10 cellular contexts compared by ENCODE assay signal in the genomic region with DNA sequence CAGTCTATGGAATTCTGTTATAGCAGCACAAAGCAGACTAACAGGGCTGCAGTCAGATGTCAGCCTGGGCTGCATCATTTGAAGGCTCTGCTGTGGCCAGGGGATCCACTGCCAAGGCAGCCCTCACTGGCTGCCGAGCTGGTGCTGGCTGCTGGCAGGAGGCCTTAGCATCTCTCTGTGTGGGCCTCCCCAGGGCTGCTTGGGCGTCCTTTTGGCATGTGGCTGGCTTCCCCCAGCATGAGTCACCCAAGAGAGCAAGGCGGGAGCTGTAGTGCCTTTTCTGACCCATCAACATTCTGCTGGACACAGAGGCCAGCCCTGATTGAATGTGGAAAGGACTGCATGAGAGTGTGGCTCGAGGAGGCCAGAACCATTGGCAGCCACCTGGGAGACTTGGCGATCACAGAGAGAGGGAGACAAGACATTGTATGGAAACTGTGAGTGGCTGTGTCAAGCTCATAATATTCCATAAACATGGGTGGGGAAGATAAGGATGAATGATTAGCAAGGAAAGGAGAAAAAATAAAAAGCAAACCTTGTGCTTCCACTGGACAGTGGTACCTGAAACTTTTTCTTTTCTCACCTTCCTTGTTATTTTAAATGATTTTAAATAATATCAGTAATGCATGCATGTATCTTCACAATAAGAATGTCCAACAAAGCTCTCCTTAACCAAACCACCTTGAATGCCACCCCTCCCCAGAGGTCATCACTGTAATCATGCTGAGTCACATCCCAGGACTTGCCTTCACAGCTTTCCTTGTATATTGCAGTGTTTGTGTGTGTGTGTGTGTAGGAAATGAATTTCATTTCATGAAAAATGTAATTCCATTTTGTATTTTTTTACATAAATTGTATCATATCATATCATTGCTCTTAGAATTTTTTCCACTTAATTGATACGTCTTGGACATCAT. TPM values are rescaled to one million over a fixed set of nuclear protein-coding genes. Genes with fewer than 3 reads are reported as not detected.
DNase-seq lines count a peak whose midpoint lies in the region; ATAC-seq, FAIRE-seq and TF ChIP-seq lines count a peak whose summit lies in the region.
"Had no signal": no experiment of that assay in that cellular context is flagged by ENCODE, and none has a peak within 500 bp of the region (broad histone marks: within the 10 kb centered on the region; RNA-seq: fewer than 3 reads in every experiment).

No MANE protein-coding gene starts in this region.

- no peak for ATAC-seq in GM21723 (IDR thresholded peaks at IDR 0.05; ENCODE audit: unreplicated experiment)

- H3K4me1 ChIP-seq in keratinocyte (ENCODE audit: control insufficient read depth, extremely low read depth, insufficient read depth, low read length): peaks cover 4% of the 10 kb centered on the region
- peaks cover 0 to 5% (median 0%) of the 10 kb centered on the region in 4 donors for H3K4me1 ChIP-seq in tibial nerve

- H3K36me3 ChIP-seq in bronchial epithelial cell (ENCODE audit: control insufficient read depth, insufficient read depth, low read length) (no peaks in the 10 kb centered on the region), keratinocyte (ENCODE audit: control insufficient read depth in 2 of 2, extremely low read depth in 1 of 2, insufficient read depth in 2 of 2, low read length in 2 of 2) (no peaks in the 10 kb centered on the region), tibial nerve (no peaks in the 10 kb centered on the region), WERI-Rb-1 (no peaks in the 10 kb centered on the region)

- no peak overlapping the region for H3K4me3 ChIP-seq in bronchial epithelial cell (ENCODE audit: low read depth, low read length)
- H3K4me3 ChIP-seq in keratinocyte (ENCODE audit: control insufficient read depth in 2 of 3, extremely low read depth in 1 of 3, insufficient read depth in 2 of 3, low read depth in 1 of 3, low read length in 3 of 3): no peak overlapping the region
- no peak overlapping the region for H3K4me3 ChIP-seq in tibial nerve
- H3K4me3 ChIP-seq in WERI-Rb-1 (ENCODE audit: low read depth, low read length): no peak overlapping the region

- DNase-seq in HT-29 (ENCODE audit: low spot score): peak; percentile 62
- peak; percentile 63 for DNase-seq in bronchial epithelial cell (ENCODE audit: low read depth)
- DNase-seq in keratinocyte (ENCODE audit: low read depth, low spot score): peak; percentile 2
- DNase-seq in tibial nerve (ENCODE audit: low spot score in 2 of 2): peak; percentile 18 to 36
- no peak for DNase-seq in WERI-Rb-1
- DNase-seq in NCI-H1092 treated with DMSO at 0.1 percent for 48 hours (lab: John Stamatoyannopoulos, UW): no peak
- no peak for DNase-seq in NAMALWA (ENCODE audit: low spot score)
- DNase-seq: NCI-H1436 treated with DMSO at 0.1 percent for 48 hours had no signal

- 27% methylated on average over 6 of the region's 6 CpGs for WGBS in tibial nerve, 2 donors

- H4K20me1 ChIP-seq in keratinocyte (ENCODE audit: control insufficient read depth, extremely low read depth, insufficient read depth, low read length): no peaks in the 10 kb centered on the region

- FAIRE-seq in bronchial epithelial cell (lab: Jason Lieb, UNC) (no peak), keratinocyte (lab: Jason Lieb, UNC) (no peak)
- FAIRE-seq: islet of Langerhans had no signal

- no peaks in the 10 kb centered on the region for H3K79me2 ChIP-seq in keratinocyte (ENCODE audit: control insufficient read depth, insufficient read depth, low read length)

- no peak overlapping the region for H3K9ac ChIP-seq in keratinocyte (ENCODE audit: control insufficient read depth, extremely low read depth, insufficient read depth, low read length)

- H3K9me3 ChIP-seq in keratinocyte (ENCODE audit: control insufficient read depth, low read depth, low read length) (no peaks in the 10 kb centered on the region), tibial nerve (no peaks in the 10 kb centered on the region), WERI-Rb-1 (ENCODE audit: severe bottlenecking) (no peaks in the 10 kb centered on the region)

- H3K27ac ChIP-seq in keratinocyte (ENCODE audit: control insufficient read depth, insufficient read depth, low read length): no peak overlapping the region
- H3K27ac ChIP-seq in tibial nerve: peak overlapping the region in 1 of 4 donors; percentile 2
- H3K27ac ChIP-seq in WERI-Rb-1: no peak overlapping the region

- H2AFZ ChIP-seq in keratinocyte (ENCODE audit: control insufficient read depth, low read length): no peak overlapping the region

- TF ChIP-seq EP300 in tibial nerve (IDR thresholded peaks at IDR 0.05): peak in 1 of 2 donors; percentile 39

- H3K27me3 ChIP-seq in bronchial epithelial cell (ENCODE audit: control insufficient read depth, insufficient read depth, low read length): peaks cover 1% of the 10 kb centered on the region
- H3K27me3 ChIP-seq in keratinocyte (ENCODE audit: control insufficient read depth, extremely low read depth, insufficient read depth, low read length): peaks cover 8% of the 10 kb centered on the region
- no peaks in the 10 kb centered on the region for H3K27me3 ChIP-seq in tibial nerve
- no peaks in the 10 kb centered on the region for H3K27me3 ChIP-seq in WERI-Rb-1 (ENCODE audit: insufficient read depth, low read depth, severe bottlenecking)

- TF ChIP-seq CTCF in bronchial epithelial cell (IDR thresholded peaks at IDR 0.05; ENCODE audit: insufficient read depth, low read length, severe bottlenecking) (no peak), keratinocyte (optimal IDR thresholded peaks at IDR 0.05 in 1 of 3, IDR thresholded peaks at IDR 0.05 in 1 of 3, conservative IDR thresholded peaks at IDR 0.05 in 1 of 3; ENCODE audit: extremely low read depth in 1 of 3, insufficient read depth in 2 of 3, low read length in 3 of 3) (no peak), tibial nerve (IDR thresholded peaks at IDR 0.05) (no peak), WERI-Rb-1 (IDR thresholded peaks at IDR 0.05; ENCODE audit: low read depth, low read length) (no peak)

- TF ChIP-seq POLR2A in tibial nerve (IDR thresholded peaks at IDR 0.05): no peak

- dilution Hi-C loops in keratinocyte (cut with MboI; ENCODE audit: extremely low pct_ligation_motif_present, low sequenced_read_pairs): no loop called here

- H3K4me2 ChIP-seq in keratinocyte (ENCODE audit: control insufficient read depth, extremely low read depth, insufficient read depth, low read depth, low read length): no peak overlapping the region

- no peaks in the 10 kb centered on the region for H3K9me1 ChIP-seq in keratinocyte (ENCODE audit: control insufficient read depth, extremely low read depth, insufficient read depth, low read length)

RNA-seq across cellular contexts. Expression of a gene that starts 55.0 kb away (rescaled TPM):
- not detected in 2 replicates for total RNA-seq in HT-29 (2014; rRNA removed; shearing (Covaris generic))
- total RNA-seq in bronchial epithelial cell (not detected in 2 replicates), tibial nerve (not detected)
- not detected in 3 replicates for polyA plus RNA-seq in keratinocyte
- not detected for polyA plus RNA-seq in keratinocyte (2011; ENCODE audit: low read depth)
- not detected in 2 replicates for polyA plus RNA-seq in keratinocyte (2011; cell fraction: cytosol; rRNA removed)
- not detected in 2 replicates for polyA plus RNA-seq in keratinocyte (2011; cell fraction: nucleus; rRNA removed)
- not detected in 2 replicates for polyA plus RNA-seq in keratinocyte (2012; ENCODE audit: low replicate concordance)
- polyA minus RNA-seq in keratinocyte: not detected in 3 replicates
- not detected for polyA minus RNA-seq in keratinocyte (2011; cell fraction: cytosol; rRNA and poly(A)+ RNA removed)
- not detected in 2 replicates for polyA minus RNA-seq in keratinocyte (2011; cell fraction: nucleus; rRNA and poly(A)+ RNA removed)

RNA-seq across cellular contexts. Expression of a gene that starts 58.6 kb away (rescaled TPM):
- 206 and 211 TPM in 2 replicates for total RNA-seq in HT-29 (2014; rRNA removed; shearing (Covaris generic))
- total RNA-seq in bronchial epithelial cell (97.8 and 117 TPM in 2 replicates), tibial nerve (100 to 1,000 TPM in 1 of 4 donors, 10 to 100 TPM in 3; 62.2 to 114 (median 67.0) TPM)
- 57.8 to 62.0 TPM (median 58.0 TPM) in 3 replicates for polyA plus RNA-seq in keratinocyte
- 21.1 TPM for polyA plus RNA-seq in keratinocyte (2011; ENCODE audit: low read depth)
- 34.1 and 47.9 TPM in 2 replicates for polyA plus RNA-seq in keratinocyte (2011; cell fraction: cytosol; rRNA removed)
- polyA plus RNA-seq in keratinocyte (2011; cell fraction: nucleus; rRNA removed): 110 and 122 TPM in 2 replicates
- 45.3 and 56.1 TPM in 2 replicates for polyA plus RNA-seq in keratinocyte (2012; ENCODE audit: low replicate concordance)
- 55.2 to 77.9 TPM (median 63.6 TPM) in 3 replicates for polyA minus RNA-seq in keratinocyte
- polyA minus RNA-seq in keratinocyte (2011; cell fraction: cytosol; rRNA and poly(A)+ RNA removed): 44.1 TPM
- polyA minus RNA-seq in keratinocyte (2011; cell fraction: nucleus; rRNA and poly(A)+ RNA removed): 48.5 and 57.2 TPM in 2 replicates

Comparison
In these comparisons a context has a peak if more than half of its experiments do, and no peak if none do; other contexts are left out.
1. DNase-seq: peak in HT-29 (single experiment), bronchial epithelial cell (single experiment), keratinocyte (single experiment) and tibial nerve (2 of 2); none in WERI-Rb-1 (single experiment), NCI-H1092 treated with DMSO at 0.1 percent for 48 hours (single experiment) and NAMALWA (single experiment).